26 cellular contexts compared by ENCODE assay signal in the genomic region with DNA sequence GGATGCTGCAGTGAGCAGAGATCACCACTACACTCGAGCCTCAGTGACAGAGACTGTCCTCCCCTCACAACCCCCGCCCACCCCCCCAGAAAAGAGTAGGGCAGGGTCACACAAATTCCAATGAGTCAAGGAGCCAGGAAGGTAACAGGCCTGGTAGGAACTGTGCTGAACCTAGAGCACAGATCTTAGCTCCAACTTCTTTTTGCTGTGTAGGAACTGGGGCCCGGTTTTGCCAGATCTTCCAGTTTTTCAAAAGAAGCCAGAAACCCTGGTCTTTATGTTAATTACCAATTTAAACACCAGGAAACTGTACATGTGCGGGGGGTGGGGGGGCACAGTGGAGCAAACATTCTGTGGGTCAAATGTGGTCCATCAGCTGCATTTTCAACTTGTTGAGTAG.
DNase-seq lines count a peak whose midpoint lies in the region; ATAC-seq and TF ChIP-seq lines count a peak whose summit lies in the region.
"Had no signal": no experiment of that assay in that cellular context is flagged by ENCODE, and none has a peak within 500 bp of the region (broad histone marks: within the 10 kb centered on the region; RNA-seq: fewer than 3 reads in every experiment).

No MANE protein-coding gene starts in this region.

- H3K4me3 ChIP-seq in RWPE2 (ENCODE audit: severe bottlenecking): no peak overlapping the region
- no peak overlapping the region for H3K4me3 ChIP-seq in gastroesophageal sphincter
- H3K4me3 ChIP-seq in psoas muscle: no peak overlapping the region
- H3K4me3 ChIP-seq: colonic mucosa, heart left ventricle, SJSA1 had no signal

- ATAC-seq in CD4-positive, alpha-beta T cell (ENCODE audit: poor library complexity): no peak
- ATAC-seq in RWPE2 (ENCODE audit: low read depth): no peak
- no peak for ATAC-seq in gastroesophageal sphincter
- peak in 1 of 4 donors; percentile 29 for ATAC-seq in psoas muscle
- ATAC-seq in effector memory CD8-positive, alpha-beta T cell (replicated peaks): no peak
- ATAC-seq: activated T-cell treated with anti-CD3 and anti-CD28 coated beads, Interleukin-2, amount 50 U/mL, for 4 hours; naive thymus-derived CD8-positive, alpha-beta T cell; stimulated activated memory B cell treated with anti-CD40 and anti-IgM and Interleukin-4, amounts not matched to agents 10 μg/mL and 1 μg/mL and 100 μg/mL, for 72 hours had no signal

- peaks cover 8% of the 10 kb centered on the region for H3K36me3 Mint-ChIP-seq in CD4-positive, alpha-beta T cell (ENCODE audit: low read depth)
- no peaks in the 10 kb centered on the region for H3K36me3 Mint-ChIP-seq in effector memory CD8-positive, alpha-beta T cell (ENCODE audit: insufficient read depth)
- H3K36me3 Mint-ChIP-seq in osteocyte (ENCODE audit: unreplicated experiment): peaks cover 27% of the 10 kb centered on the region
- H3K36me3 Mint-ChIP-seq: activated naive CD8-positive, alpha-beta T cell treated with anti-CD3 and anti-CD28 coated beads, Interleukin-2, amount 10 ng/mL, durations not matched to agents 7 days and 5 days; IgD-negative memory B cell had no signal

- no peaks in the 10 kb centered on the region for H3K4me1 Mint-ChIP-seq in CD4-positive, alpha-beta T cell (ENCODE audit: low read depth)
- H3K4me1 Mint-ChIP-seq in effector memory CD8-positive, alpha-beta T cell (ENCODE audit: low read depth in 2 of 2): no peaks in the 10 kb centered on the region
- H3K4me1 Mint-ChIP-seq in osteocyte (ENCODE audit: unreplicated experiment): peaks cover 8% of the 10 kb centered on the region
- H3K4me1 Mint-ChIP-seq: activated naive CD8-positive, alpha-beta T cell treated with anti-CD3 and anti-CD28 coated beads, Interleukin-2, amount 10 ng/mL, durations not matched to agents 7 days and 5 days; IgD-negative memory B cell; stimulated activated memory B cell treated with anti-CD40 and anti-IgM and Interleukin-4, amounts not matched to agents 10 μg/mL and 1 μg/mL and 100 μg/mL, for 72 hours; T-cell had no signal

- no peak for DNase-seq in CD4-positive, alpha-beta T cell
- DNase-seq in RWPE2 (ENCODE audit: low spot score) (no peak), psoas muscle (no peak), GM20000 (ENCODE audit: low spot score) (no peak), osteocyte (ENCODE audit: extremely low spot score, unreplicated experiment) (no peak)
- no peak for DNase-seq in effector memory CD8-positive, alpha-beta T cell
- DNase-seq: activated CD4-positive, alpha-beta T cell treated with anti-CD3 and anti-CD28 coated beads, Interleukin-2, amount 50 U/mL, for 1 hour; activated gamma-delta T cell; activated naive CD8-positive, alpha-beta T cell treated with anti-CD3 and anti-CD28 coated beads, Interleukin-2, amount 10 ng/mL, durations not matched to agents 7 days and 5 days; activated T-cell treated with anti-CD3 and anti-CD28 coated beads, Interleukin-2, amount 50 U/mL, for 4 hours; aorta; colonic mucosa; DMS153; effector CD4-positive, alpha-beta T cell; heart left ventricle; naive thymus-derived CD8-positive, alpha-beta T cell; NCI-H146; NCI-H345; NCI-H748 treated with DMSO at 0.1 percent for 48 hours; occipital lobe; T-cell had no signal

- no peaks in the 10 kb centered on the region for H3K9me3 ChIP-seq in CD4-positive, alpha-beta T cell (ENCODE audit: control insufficient read depth, low read length)
- H3K9me3 ChIP-seq in RWPE2 (ENCODE audit: severe bottlenecking) (no peaks in the 10 kb centered on the region), gastroesophageal sphincter (no peaks in the 10 kb centered on the region), psoas muscle (no peaks in the 10 kb centered on the region)
- H3K9me3 ChIP-seq: colonic mucosa, heart left ventricle, SJSA1 had no signal

- CTCF ChIA-PET in CD4-positive, alpha-beta T cell (lab: Charles Lee): no interaction called here

- H3K27me3 ChIP-seq in CD4-positive, alpha-beta T cell (ENCODE audit: control insufficient read depth, insufficient read depth, low read length): no peaks in the 10 kb centered on the region
- no peaks in the 10 kb centered on the region for H3K27me3 ChIP-seq in RWPE2 (ENCODE audit: insufficient read depth, poor library complexity, severe bottlenecking)
- no peaks in the 10 kb centered on the region for H3K27me3 ChIP-seq in gastroesophageal sphincter
- H3K27me3 ChIP-seq in psoas muscle (ENCODE audit: insufficient read depth in 3 of 3, low read length in 2 of 3): no peaks in the 10 kb centered on the region
- H3K27me3 ChIP-seq: colonic mucosa, foreskin keratinocyte, heart left ventricle, SJSA1 had no signal

- H3K4me1 ChIP-seq in RWPE2 (ENCODE audit: insufficient read depth, poor library complexity, severe bottlenecking): peaks cover 9% of the 10 kb centered on the region
- peaks cover 0 to 24% (median 5%) of the 10 kb centered on the region in 3 donors for H3K4me1 ChIP-seq in gastroesophageal sphincter
- H3K4me1 ChIP-seq in psoas muscle: peaks cover 8% of the 10 kb centered on the region
- H3K4me1 ChIP-seq: colonic mucosa had no signal

- intact Hi-C loops in CD4-positive, alpha-beta T cell (cut with DNase I, micrococcal nuclease): no loop called here
- intact Hi-C loops in psoas muscle (cut with DNase I): no loop called here

- H3K36me3 ChIP-seq in RWPE2 (ENCODE audit: low read depth): peaks cover 72% of the 10 kb centered on the region
- peaks cover 0 to 54% of the 10 kb centered on the region in 2 donors for H3K36me3 ChIP-seq in gastroesophageal sphincter
- peaks cover 7 to 75% of the 10 kb centered on the region in 2 donors for H3K36me3 ChIP-seq in psoas muscle (ENCODE audit: insufficient read depth in 1 of 2, low read depth in 1 of 2)
- H3K36me3 ChIP-seq: colonic mucosa had no signal

- no peak overlapping the region for H3K4me3 Mint-ChIP-seq in CD4-positive, alpha-beta T cell
- no peak overlapping the region for H3K4me3 Mint-ChIP-seq in effector memory CD8-positive, alpha-beta T cell
- H3K4me3 Mint-ChIP-seq in osteocyte (ENCODE audit: unreplicated experiment): no peak overlapping the region
- H3K4me3 Mint-ChIP-seq: activated naive CD8-positive, alpha-beta T cell treated with anti-CD3 and anti-CD28 coated beads, Interleukin-2, amount 10 ng/mL, durations not matched to agents 7 days and 5 days; activated T-cell treated with anti-CD3 and anti-CD28 coated beads, Interleukin-2, amount 50 U/mL, for 4 hours; IgD-negative memory B cell; naive thymus-derived CD8-positive, alpha-beta T cell; stimulated activated memory B cell treated with anti-CD40 and anti-IgM and Interleukin-4, amounts not matched to agents 10 μg/mL and 1 μg/mL and 100 μg/mL, for 72 hours; T-cell had no signal

- TF ChIP-seq CTCF in CD4-positive, alpha-beta T cell (IDR thresholded peaks at IDR 0.05): no peak
- TF ChIP-seq CTCF in RWPE2 (IDR thresholded peaks at IDR 0.05; ENCODE audit: poor library complexity, severe bottlenecking) (no peak), gastroesophageal sphincter (IDR thresholded peaks at IDR 0.05) (no peak), psoas muscle (IDR thresholded peaks at IDR 0.05) (no peak), GM20000 (IDR thresholded peaks at IDR 0.05; ENCODE audit: extremely low read depth, missing control alignments) (no peak), osteocyte (IDR thresholded peaks at IDR 0.05) (no peak)

- WGBS in gastroesophageal sphincter (ENCODE audit: low coverage in 1 of 2), 2 donors: 50 to 69% methylated on average over 3 of the region's 4 CpGs
- WGBS in psoas muscle, 3 donors: 68 to 72% (median 71%) methylated on average over 4 of the region's 4 CpGs

- no peak for TF ChIP-seq EP300 in gastroesophageal sphincter (IDR thresholded peaks at IDR 0.05)

- no peaks in the 10 kb centered on the region for H3K27me3 Mint-ChIP-seq in CD4-positive, alpha-beta T cell
- no peaks in the 10 kb centered on the region for H3K27me3 Mint-ChIP-seq in effector memory CD8-positive, alpha-beta T cell
- no peaks in the 10 kb centered on the region for H3K27me3 Mint-ChIP-seq in osteocyte (ENCODE audit: unreplicated experiment)
- H3K27me3 Mint-ChIP-seq: activated naive CD8-positive, alpha-beta T cell treated with anti-CD3 and anti-CD28 coated beads, Interleukin-2, amount 10 ng/mL, durations not matched to agents 7 days and 5 days; IgD-negative memory B cell; naive thymus-derived CD8-positive, alpha-beta T cell; stimulated activated memory B cell treated with anti-CD40 and anti-IgM and Interleukin-4, amounts not matched to agents 10 μg/mL and 1 μg/mL and 100 μg/mL, for 72 hours; T-cell had no signal

- no peak for TF ChIP-seq POLR2A in gastroesophageal sphincter (IDR thresholded peaks at IDR 0.05)

- peak overlapping the region; percentile 41 for H3K27ac Mint-ChIP-seq in CD4-positive, alpha-beta T cell
- H3K27ac Mint-ChIP-seq in effector memory CD8-positive, alpha-beta T cell: peak overlapping the region in 1 of 2 donors; percentile 72
- no peak overlapping the region for H3K27ac Mint-ChIP-seq in osteocyte (ENCODE audit: unreplicated experiment)
- H3K27ac Mint-ChIP-seq: activated naive CD8-positive, alpha-beta T cell treated with anti-CD3 and anti-CD28 coated beads, Interleukin-2, amount 10 ng/mL, durations not matched to agents 7 days and 5 days; IgD-negative memory B cell; stimulated activated memory B cell treated with anti-CD40 and anti-IgM and Interleukin-4, amounts not matched to agents 10 μg/mL and 1 μg/mL and 100 μg/mL, for 72 hours had no signal

- POLR2A ChIA-PET in CD4-positive, alpha-beta T cell (lab: Charles Lee): no interaction called here

- H3K27ac ChIP-seq in CD4-positive, alpha-beta T cell (ENCODE audit: low read depth, low read length): no peak overlapping the region
- H3K27ac ChIP-seq in RWPE2 (ENCODE audit: poor library complexity, severe bottlenecking) (peak overlapping the region; percentile 38), gastroesophageal sphincter (peak overlapping the region in 3 of 4 donors; percentile 0 to 52 (median 36)), psoas muscle (peak overlapping the region; percentile 69)
- H3K27ac ChIP-seq: colonic mucosa, foreskin keratinocyte had no signal

- no peaks in the 10 kb centered on the region for H3K9me3 Mint-ChIP-seq in CD4-positive, alpha-beta T cell
- H3K9me3 Mint-ChIP-seq in effector memory CD8-positive, alpha-beta T cell: no peaks in the 10 kb centered on the region
- no peaks in the 10 kb centered on the region for H3K9me3 Mint-ChIP-seq in osteocyte (ENCODE audit: unreplicated experiment)
- H3K9me3 Mint-ChIP-seq: activated naive CD8-positive, alpha-beta T cell treated with anti-CD3 and anti-CD28 coated beads, Interleukin-2, amount 10 ng/mL, durations not matched to agents 7 days and 5 days; activated T-cell treated with anti-CD3 and anti-CD28 coated beads, Interleukin-2, amount 50 U/mL, for 4 hours; IgD-negative memory B cell; naive thymus-derived CD8-positive, alpha-beta T cell; stimulated activated memory B cell treated with anti-CD40 and anti-IgM and Interleukin-4, amounts not matched to agents 10 μg/mL and 1 μg/mL and 100 μg/mL, for 72 hours; T-cell had no signal
